Comparison of ENCODE assay signal across 23 cellular contexts in the genomic region with DNA sequence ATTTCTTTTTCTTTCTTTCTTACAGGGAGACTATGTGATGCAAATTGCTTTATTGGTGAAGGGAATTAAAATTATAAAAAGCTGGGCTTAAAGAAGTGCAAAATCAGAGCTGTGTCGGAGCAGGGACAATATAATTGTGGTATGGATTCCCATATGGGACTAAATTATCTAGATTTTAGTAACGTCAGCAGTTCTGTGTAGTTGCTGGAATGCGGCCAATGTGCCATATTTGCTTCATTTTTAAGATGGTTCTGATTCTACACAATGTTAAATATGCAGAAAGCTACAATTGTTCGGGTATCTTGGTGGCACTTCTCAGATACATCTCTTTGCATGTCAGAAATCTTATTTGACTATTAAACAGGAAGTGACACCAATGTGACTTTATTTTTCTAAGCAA.
DNase-seq lines count a peak whose midpoint lies in the region; ATAC-seq, FAIRE-seq and TF ChIP-seq lines count a peak whose summit lies in the region.
"Had no signal": no experiment of that assay in that cellular context is flagged by ENCODE, and none has a peak within 500 bp of the region (broad histone marks: within the 10 kb centered on the region; RNA-seq: fewer than 3 reads in every experiment).

No MANE protein-coding gene starts in this region.

- no peaks in the 10 kb centered on the region for H4K20me1 ChIP-seq in HepG2 (ENCODE audit: insufficient read depth, low read length)
- no peaks in the 10 kb centered on the region for H4K20me1 ChIP-seq in K562 (replicated peaks; ENCODE audit: control insufficient read depth, insufficient read depth, low read length)

- H3K4me3 ChIP-seq in HepG2 (replicated peaks in 1 of 3; ENCODE audit: insufficient read depth in 1 of 3, low read depth in 2 of 3, low read length in 3 of 3), result no peak overlapping the region
- no peak overlapping the region for H3K4me3 ChIP-seq in right lobe of liver
- H3K4me3 ChIP-seq in K562, result no peak overlapping the region
- H3K4me3 ChIP-seq in fibroblast of pulmonary artery (replicated peaks; ENCODE audit: low read depth, low read length), result no peak overlapping the region
- H3K4me3 ChIP-seq in sigmoid colon, result no peak overlapping the region

- intact Hi-C loops in HepG2 (cut with micrococcal nuclease; ENCODE audit: unreplicated experiment), result no loop called here
- intact Hi-C loops in right lobe of liver (cut with DNase I), result no loop called here
- intact Hi-C loops in K562 (cut with micrococcal nuclease), result no loop called here
- intact Hi-C loops in sigmoid colon (cut with DNase I), result no loop called here

- no peak overlapping the region for H3K4me3 Mint-ChIP-seq in activated CD8-positive, alpha-beta T cell treated with anti-CD3 and anti-CD28 coated beads, Interleukin-2, amount 10 ng/mL, durations not matched to agents 7 days and 5 days
- H3K4me3 Mint-ChIP-seq: B cell, CD14-positive monocyte, HFFc6 had no signal

- no peaks in the 10 kb centered on the region for H3K4me1 Mint-ChIP-seq in activated CD8-positive, alpha-beta T cell treated with anti-CD3 and anti-CD28 coated beads, Interleukin-2, amount 10 ng/mL, durations not matched to agents 7 days and 5 days (ENCODE audit: low read depth)
- H3K4me1 Mint-ChIP-seq: B cell, CD14-positive monocyte had no signal

- H3K79me2 ChIP-seq in HepG2 (ENCODE audit: insufficient read depth, low read length), result no peaks in the 10 kb centered on the region
- no peaks in the 10 kb centered on the region for H3K79me2 ChIP-seq in K562 (ENCODE audit: control insufficient read depth, insufficient read depth, low read length)

- H3K36me3 ChIP-seq in HepG2 (replicated peaks in 1 of 2; ENCODE audit: control insufficient read depth in 1 of 2, insufficient read depth in 2 of 2, low read length in 2 of 2) (no peaks in the 10 kb centered on the region), right lobe of liver (no peaks in the 10 kb centered on the region), K562 (ENCODE audit: control insufficient read depth, insufficient read depth, low read length) (no peaks in the 10 kb centered on the region), sigmoid colon (no peaks in the 10 kb centered on the region)

- no TSS peak for BruUV-seq in HepG2 (replicated peaks; lab: Mats Ljungman, UMichigan)
- BruUV-seq in K562 (replicated peaks; lab: Mats Ljungman, UMichigan), result no TSS peak

- no peaks in the 10 kb centered on the region for H3K9me1 ChIP-seq in K562 (ENCODE audit: control insufficient read depth, insufficient read depth, low read length)

- H3K4me2 ChIP-seq in HepG2 (ENCODE audit: low read depth, low read length), result no peak overlapping the region
- H3K4me2 ChIP-seq in K562 (ENCODE audit: insufficient read depth, low read length), result no peak overlapping the region
- H3K4me2 ChIP-seq: KMS-11 had no signal

- no peak overlapping the region for H3K27ac Mint-ChIP-seq in activated CD8-positive, alpha-beta T cell treated with anti-CD3 and anti-CD28 coated beads, Interleukin-2, amount 10 ng/mL, durations not matched to agents 7 days and 5 days
- H3K27ac Mint-ChIP-seq: B cell, CD14-positive monocyte, HFFc6 had no signal

- no peak for TF ChIP-seq RAD21 in HepG2 (CRISPR knock-in tag; IDR thresholded peaks at IDR 0.05)
- no peak for TF ChIP-seq RAD21 in K562 (CRISPR knock-in tag; conservative IDR thresholded peaks at IDR 0.05 in 1 of 2, IDR thresholded peaks at IDR 0.05 in 1 of 2)

- CTCF ChIA-PET in HepG2 (lab: Yijun Ruan, JAX; ENCODE audit: low intra/inter-chr PET ratio, low total read pairs) (no interaction called here), K562 (lab: Yijun Ruan, JAX; ENCODE audit: low intra/inter-chr PET ratio) (no interaction called here)
- CTCF ChIA-PET in activated CD8-positive, alpha-beta T cell treated with anti-CD3 and anti-CD28 coated beads, Interleukin-2, amount 10 ng/mL, durations not matched to agents 7 days and 5 days (lab: Charles Lee), result no interaction called here

- no peak for TF ChIP-seq EP300 in HepG2 (IDR thresholded peaks at IDR 0.05; ENCODE audit: low read depth in 2 of 2, low read length in 2 of 2)
- no peak for TF ChIP-seq EP300 in HepG2 (CRISPR knock-in tag; IDR thresholded peaks at IDR 0.05; ENCODE audit: borderline replicate concordance)
- TF ChIP-seq EP300 in K562 (IDR thresholded peaks at IDR 0.05; ENCODE audit: low read length), result no peak
- no peak for TF ChIP-seq EP300 in sigmoid colon (IDR thresholded peaks at IDR 0.05)

- in situ Hi-C loops in HepG2 (cut with HindIII; ENCODE audit: extremely low pct_ligation_motif_present, low pct_unique_long_range_greater_than_20kb) (no loop called here), K562 (cut with MboI) (no loop called here)

- H3K27me3 ChIP-seq in HepG2 (ENCODE audit: control insufficient read depth in 1 of 2, insufficient read depth in 2 of 2, low read length in 2 of 2) (no peaks in the 10 kb centered on the region), right lobe of liver (no peaks in the 10 kb centered on the region), K562 (ENCODE audit: control insufficient read depth in 2 of 2, insufficient read depth in 2 of 2, low read length in 2 of 2) (no peaks in the 10 kb centered on the region), sigmoid colon (no peaks in the 10 kb centered on the region)

- no peak overlapping the region for H3K27ac ChIP-seq in HepG2 (ENCODE audit: extremely low read length, insufficient read depth, low read length)
- no peak overlapping the region for H3K27ac ChIP-seq in right lobe of liver
- H3K27ac ChIP-seq in K562 (ENCODE audit: extremely low read depth, low read depth, low read length), result no peak overlapping the region
- no peak overlapping the region for H3K27ac ChIP-seq in sigmoid colon
- H3K27ac ChIP-seq: KMS-11 had no signal

- H3K4me1 ChIP-seq in HepG2 (ENCODE audit: insufficient read depth, low read length), result no peaks in the 10 kb centered on the region
- H3K4me1 ChIP-seq in right lobe of liver, result no peaks in the 10 kb centered on the region
- H3K4me1 ChIP-seq in K562 (replicated peaks in 1 of 2; ENCODE audit: control insufficient read depth in 2 of 2, insufficient read depth in 2 of 2, low read length in 2 of 2), result no peaks in the 10 kb centered on the region
- H3K4me1 ChIP-seq in sigmoid colon, result peaks cover 0 to 9% (median 3%) of the 10 kb centered on the region in 4 donors

- H2AFZ ChIP-seq in HepG2 (ENCODE audit: low read length), result no peak overlapping the region
- H2AFZ ChIP-seq in K562 (ENCODE audit: low read depth, low read length), result no peak overlapping the region

- no peaks in the 10 kb centered on the region for H3K36me3 Mint-ChIP-seq in activated CD8-positive, alpha-beta T cell treated with anti-CD3 and anti-CD28 coated beads, Interleukin-2, amount 10 ng/mL, durations not matched to agents 7 days and 5 days (ENCODE audit: low read depth)
- H3K36me3 Mint-ChIP-seq: CD14-positive monocyte had no signal

- 1% methylated on average over 4 of the region's 4 CpGs for WGBS in HepG2 (ENCODE audit: low lambda C conversion rate)
- 62% methylated on average over 4 of the region's 4 CpGs for WGBS in right lobe of liver (ENCODE audit: insufficient coverage, low coverage, low lambda C conversion rate, missing lambda C conversion rate)
- 2% methylated on average over 4 of the region's 4 CpGs for whole genome bisulfite sequencing in K562 (ENCODE audit: insufficient coverage, low coverage, missing lambda C conversion rate)
- 86 to 88% methylated on average over 4 of the region's 4 CpGs for WGBS in sigmoid colon, 2 donors

- TF ChIP-seq POLR2A in HepG2 (IDR thresholded peaks at IDR 0.05; ENCODE audit: insufficient read depth in 1 of 2, low read depth in 2 of 2, low read length in 2 of 2) (no peak), right lobe of liver (IDR thresholded peaks at IDR 0.05) (no peak), K562 (conservative IDR thresholded peaks at IDR 0.05) (no peak), sigmoid colon (IDR thresholded peaks at IDR 0.05) (no peak)

- ATAC-seq in HepG2 (no peak), right lobe of liver (no peak), K562 (no peak), HG03280 (IDR thresholded peaks at IDR 0.05; ENCODE audit: unreplicated experiment) (no peak), HG02938 (IDR thresholded peaks at IDR 0.05; ENCODE audit: unreplicated experiment) (no peak)
- ATAC-seq in activated CD8-positive, alpha-beta T cell treated with anti-CD3 and anti-CD28 coated beads, Interleukin-2, amount 10 ng/mL, durations not matched to agents 7 days and 5 days, result no peak
- ATAC-seq: Panc1 had no signal

- no peaks in the 10 kb centered on the region for H3K9me3 Mint-ChIP-seq in activated CD8-positive, alpha-beta T cell treated with anti-CD3 and anti-CD28 coated beads, Interleukin-2, amount 10 ng/mL, durations not matched to agents 7 days and 5 days (ENCODE audit: insufficient read depth)
- H3K9me3 Mint-ChIP-seq: HFFc6 had no signal

- DNase-seq in HepG2 (ENCODE audit: low spot score) (no peak), right lobe of liver (no peak), K562 (ENCODE audit: extremely low read depth in 1 of 4, low spot score in 3 of 4) (no peak), fibroblast of pulmonary artery (ENCODE audit: low read depth) (peak; percentile 32), sigmoid colon (no peak)
- no peak for DNase-seq in activated CD8-positive, alpha-beta T cell treated with anti-CD3 and anti-CD28 coated beads, Interleukin-2, amount 10 ng/mL, durations not matched to agents 7 days and 5 days
- DNase-seq: 8988T, DMS79, HFFc6, NCI-H1092 treated with DMSO at 0.1 percent for 48 hours, NCI-H1436 treated with DMSO at 0.1 percent for 48 hours, NCI-H2081, NCI-H2171 treated with DMSO at 0.1 percent for 48 hours, NCI-H524 treated with DMSO at 0.1 percent for 48 hours, NCI-H82, SIG-M5 had no signal

- TF ChIP-seq CTCF in HepG2 (CRISPR knock-in tag; IDR thresholded peaks at IDR 0.05) (no peak), right lobe of liver (IDR thresholded peaks at IDR 0.05) (no peak), K562 (IDR thresholded peaks at IDR 0.05 in 2 of 3, conservative IDR thresholded peaks at IDR 0.05 in 1 of 3; ENCODE audit: insufficient read depth in 2 of 3, low read depth in 1 of 3, low read length in 3 of 3) (no peak), fibroblast of pulmonary artery (IDR thresholded peaks at IDR 0.05; ENCODE audit: low read length, missing control alignments) (no peak), sigmoid colon (IDR thresholded peaks at IDR 0.05) (no peak)

- POLR2A ChIA-PET in HepG2 (lab: Yijun Ruan, JAX), result no interaction called here
- POLR2A ChIA-PET in K562 (lab: Yijun Ruan, JAX), result no interaction called here
- POLR2A ChIA-PET in activated CD8-positive, alpha-beta T cell treated with anti-CD3 and anti-CD28 coated beads, Interleukin-2, amount 10 ng/mL, durations not matched to agents 7 days and 5 days (lab: Charles Lee), result no interaction called here

- H3K9ac ChIP-seq in HepG2 (ENCODE audit: insufficient read depth, low read depth, low read length) (no peak overlapping the region), K562 (ENCODE audit: insufficient read depth in 1 of 2, low read depth in 2 of 2, low read length in 2 of 2) (no peak overlapping the region)
- H3K9ac ChIP-seq: KMS-11 had no signal

- H3K9me3 ChIP-seq in HepG2 (ENCODE audit: low read length) (no peaks in the 10 kb centered on the region; the same call in 1 of the 2 replicates), right lobe of liver (peaks cover 0 to 2% (median 0%) of the 10 kb centered on the region in 4 donors), K562 (replicated peaks; ENCODE audit: control insufficient read depth, insufficient read depth, low read depth, low read length) (no peaks in the 10 kb centered on the region), sigmoid colon (no peaks in the 10 kb centered on the region)

- FAIRE-seq in HepG2 (lab: Jason Lieb, UNC), result no peak
- no peak for FAIRE-seq in K562 (lab: Jason Lieb, UNC)
- FAIRE-seq: H54 had no signal

- no peaks in the 10 kb centered on the region for H3K27me3 Mint-ChIP-seq in activated CD8-positive, alpha-beta T cell treated with anti-CD3 and anti-CD28 coated beads, Interleukin-2, amount 10 ng/mL, durations not matched to agents 7 days and 5 days (ENCODE audit: low read depth)
- H3K27me3 Mint-ChIP-seq: B cell had no signal
